15 cellular contexts compared by ENCODE assay signal in genomic region chr1:22206551-22207125, GRCh38.
"Had no signal": no experiment of that assay in that cellular context is flagged by ENCODE, and none has a peak within 500 bp of the region (broad histone marks: within the 10 kb centered on the region; RNA-seq: fewer than 3 reads in every experiment).

No MANE protein-coding gene starts in this region.

- ATAC-seq: gastrocnemius medialis; left lung; lower lobe of right lung; natural killer cell treated with Interleukin-12 subunit alpha and Interleukin-12 subunit beta and Interleukin-15 and Interleukin-18, amount 100 ng/mL, for 72 hours; stimulated activated naive B cell treated with anti-CD40 and anti-IgM and Interleukin-4, amounts not matched to agents 10 μg/mL and 1 μg/mL and 100 μg/mL, for 72 hours; stimulated activated naive CD8-positive, alpha-beta T cell treated with anti-CD3 and anti-CD28 coated beads, Interleukin-15, amount 100 ng/mL, for 72 hours had no signal

- DNase-seq: cerebellar nuclear complex; colonic mucosa; dermis blood vessel endothelial cell; erythroblast; gastrocnemius medialis; islet precursor cell; lower lobe of right lung; stimulated activated CD4-positive, alpha-beta T cell treated with anti-CD3 and anti-CD28 coated beads, Interleukin-2, amount 100 ng/mL, for 24 hours; stimulated activated CD4-positive, alpha-beta T cell treated with anti-CD3 and anti-CD28 coated beads, Interleukin-4, amount 100 ng/mL, for 4 hours; stimulated activated naive B cell treated with anti-CD40 and anti-IgM and Interleukin-4, amounts not matched to agents 10 μg/mL and 1 μg/mL and 100 μg/mL, for 72 hours; stimulated activated naive CD8-positive, alpha-beta T cell treated with anti-CD3 and anti-CD28 coated beads, Interleukin-15, amount 100 ng/mL, for 72 hours; testis had no signal

- H3K4me3 ChIP-seq: colonic mucosa, gastrocnemius medialis, left lung, lower lobe of right lung, testis, tibial nerve had no signal
